ENCODE assay signal across 17 cellular contexts in genomic region chr6:151058021-151058733, GRCh38.
A peak's percentile ranks its signal among the peaks of the same experiment; 100 is the strongest.
DNase-seq lines count a peak whose midpoint lies in the region; ATAC-seq, FAIRE-seq and TF ChIP-seq lines count a peak whose summit lies in the region.
"Had no signal": no experiment of that assay in that cellular context is flagged by ENCODE, and none has a peak within 500 bp of the region (broad histone marks: within the 10 kb centered on the region; RNA-seq: fewer than 3 reads in every experiment).

No MANE protein-coding gene starts in this region.

- no peaks in the 10 kb centered on the region for H3K27me3 ChIP-seq in keratinocyte (ENCODE audit: control insufficient read depth, extremely low read depth, insufficient read depth, low read length)
- H3K27me3 ChIP-seq in uterus = no peaks in the 10 kb centered on the region
- H3K27me3 ChIP-seq: ascending aorta, left lung had no signal

- no peak for FAIRE-seq in keratinocyte (lab: Jason Lieb, UNC)

- TF ChIP-seq POLR2A in uterus (IDR thresholded peaks at IDR 0.05) = no peak

- H3K4me3 ChIP-seq in keratinocyte (ENCODE audit: control insufficient read depth in 2 of 3, extremely low read depth in 1 of 3, insufficient read depth in 2 of 3, low read depth in 1 of 3, low read length in 3 of 3) (no peak overlapping the region), uterus (no peak overlapping the region)
- H3K4me3 ChIP-seq: ascending aorta, left lung had no signal

- intact Hi-C loops in Right ventricle myocardium inferior (cut with DNase I) (no loop called here), cardiac septum (cut with DNase I) (no loop called here), uterus (cut with DNase I; ENCODE audit: low total_unique reads) (no loop called here)

- no peak overlapping the region for H3K9ac ChIP-seq in keratinocyte (ENCODE audit: control insufficient read depth, extremely low read depth, insufficient read depth, low read length)

- no peak for TF ChIP-seq CTCF in keratinocyte (optimal IDR thresholded peaks at IDR 0.05 in 1 of 3, IDR thresholded peaks at IDR 0.05 in 1 of 3, conservative IDR thresholded peaks at IDR 0.05 in 1 of 3; ENCODE audit: extremely low read depth in 1 of 3, insufficient read depth in 2 of 3, low read length in 3 of 3)
- no peak for TF ChIP-seq CTCF in uterus (IDR thresholded peaks at IDR 0.05)

- H2AFZ ChIP-seq in keratinocyte (ENCODE audit: control insufficient read depth, low read length) = no peak overlapping the region

- H3K79me2 ChIP-seq in keratinocyte (ENCODE audit: control insufficient read depth, insufficient read depth, low read length) = no peaks in the 10 kb centered on the region

- H3K4me1 ChIP-seq in keratinocyte (ENCODE audit: control insufficient read depth, extremely low read depth, insufficient read depth, low read length) (peaks cover 31% of the 10 kb centered on the region), uterus (peaks cover 11 to 12% of the 10 kb centered on the region in 2 donors)
- H3K4me1 ChIP-seq: left lung had no signal

- no peaks in the 10 kb centered on the region for H3K9me1 ChIP-seq in keratinocyte (ENCODE audit: control insufficient read depth, extremely low read depth, insufficient read depth, low read length)

- H3K27ac ChIP-seq in keratinocyte (ENCODE audit: control insufficient read depth, insufficient read depth, low read length) = peak overlapping the region; percentile 94
- peak overlapping the region; percentile 81 to 94 for H3K27ac ChIP-seq in uterus
- H3K27ac ChIP-seq: ascending aorta, left lung had no signal

- no peak for DNase-seq in Right ventricle myocardium inferior (ENCODE audit: missing footprints)
- DNase-seq in cardiac septum (ENCODE audit: low spot score) = no peak
- DNase-seq in dermis blood vessel endothelial cell = peak; percentile 41
- DNase-seq in keratinocyte (ENCODE audit: low read depth, low spot score) = no peak
- no peak for DNase-seq in uterus
- no peak for DNase-seq in islet precursor cell
- DNase-seq: ACHN; activated gamma-delta T cell; COR-L47; left lung; MV-4-11; naive thymus-derived CD4-positive, alpha-beta T cell; NCI-H2171 treated with DMSO at 0.1 percent for 48 hours; stimulated activated CD4-positive, alpha-beta T cell treated with anti-CD3 and anti-CD28 coated beads, Interleukin-4, amount 100 ng/mL, for 1 hour had no signal

- ATAC-seq in Right ventricle myocardium inferior (peak; percentile 77), GM19328 (IDR thresholded peaks at IDR 0.05; ENCODE audit: unreplicated experiment) (no peak), GM18868 (IDR thresholded peaks at IDR 0.05; ENCODE audit: unreplicated experiment) (no peak)
- ATAC-seq: left lung; naive thymus-derived CD4-positive, alpha-beta T cell had no signal

- H3K9me3 ChIP-seq in keratinocyte (ENCODE audit: control insufficient read depth, low read depth, low read length) (no peaks in the 10 kb centered on the region), uterus (no peaks in the 10 kb centered on the region)
- H3K9me3 ChIP-seq: ascending aorta, left lung had no signal

- no peaks in the 10 kb centered on the region for H4K20me1 ChIP-seq in keratinocyte (ENCODE audit: control insufficient read depth, extremely low read depth, insufficient read depth, low read length)

- peaks cover 0 to 3% of the 10 kb centered on the region in 2 experiments for H3K36me3 ChIP-seq in keratinocyte (ENCODE audit: control insufficient read depth in 2 of 2, extremely low read depth in 1 of 2, insufficient read depth in 2 of 2, low read length in 2 of 2)
- no peaks in the 10 kb centered on the region for H3K36me3 ChIP-seq in uterus

- H3K4me2 ChIP-seq in keratinocyte (ENCODE audit: control insufficient read depth, extremely low read depth, insufficient read depth, low read depth, low read length) = no peak overlapping the region

- dilution Hi-C loops in keratinocyte (cut with MboI; ENCODE audit: extremely low pct_ligation_motif_present, low sequenced_read_pairs) = no loop called here
